Comparison of ENCODE assay signal across 9 cellular contexts in genomic region chr6:158854214-158855101, GRCh38. TPM values are rescaled to one million over a fixed set of nuclear protein-coding genes. Genes with fewer than 3 reads are reported as not detected.
A peak's percentile ranks its signal among the peaks of the same experiment; 100 is the strongest.
DNase-seq lines count a peak whose midpoint lies in the region; TF ChIP-seq lines count a peak whose summit lies in the region.
"Had no signal": no experiment of that assay in that cellular context is flagged by ENCODE, and none has a peak within 500 bp of the region (broad histone marks: within the 10 kb centered on the region; RNA-seq: fewer than 3 reads in every experiment).

No MANE protein-coding gene starts in this region.

- no peak overlapping the region for H3K4me3 Mint-ChIP-seq in activated T-helper 2 cell treated with anti-CD3 and anti-CD28 coated beads, Interferon-gamma antibody, Interleukin-2, Interleukin-4, amounts not matched to agents 10 μg/mL and 5 μg/mL and 100 μg/mL, durations not matched to agents 14 hours and 24 hours and 36 hours (ENCODE audit: low read depth)

- H3K9me3 ChIP-seq in DOHH2 (ENCODE audit: control insufficient read depth, insufficient read depth, low read length) (no peaks in the 10 kb centered on the region), Loucy (ENCODE audit: insufficient read depth, low read depth, low read length) (no peaks in the 10 kb centered on the region), mesenchymal stem cell (ENCODE audit: control insufficient read depth, low read length) (no peaks in the 10 kb centered on the region)

- no peak overlapping the region for H2BK15ac ChIP-seq in mesenchymal stem cell (ENCODE audit: low read depth, poor library complexity, severe bottlenecking)

- peak; percentile 22 for DNase-seq in activated T-helper 2 cell treated with anti-CD3 and anti-CD28 coated beads, Interferon-gamma antibody, Interleukin-2, Interleukin-4, amounts not matched to agents 10 μg/mL and 5 μg/mL and 100 μg/mL, durations not matched to agents 14 hours and 24 hours and 36 hours (ENCODE audit: low spot score)
- peak; percentile 89 for DNase-seq in mesenchymal stem cell
- no peak for DNase-seq in RKO (ENCODE audit: low spot score)
- no peak for DNase-seq in ureter (ENCODE audit: low spot score)
- no peak for DNase-seq in NCI-H1092 (lab: John Stamatoyannopoulos, UW)
- DNase-seq in G401 (ENCODE audit: low spot score): no peak
- DNase-seq: stimulated activated CD4-positive, alpha-beta T cell treated with anti-CD3 and anti-CD28 coated beads, Interleukin-12 subunit alpha, Interleukin-12 subunit beta, amount 100 ng/mL, for 4 hours had no signal

- H3K4ac ChIP-seq in mesenchymal stem cell (ENCODE audit: low read depth in 1 of 2, low read length in 2 of 2): peak overlapping the region; percentile 41 to 55

- 26% methylated on average over 7 of the region's 7 CpGs for WGBS in mesenchymal stem cell

- no peaks in the 10 kb centered on the region for H3K27me3 ChIP-seq in DOHH2 (ENCODE audit: control insufficient read depth, low read length)
- no peaks in the 10 kb centered on the region for H3K27me3 ChIP-seq in Loucy (ENCODE audit: insufficient read depth, low read length, poor library complexity, severe bottlenecking)
- no peaks in the 10 kb centered on the region for H3K27me3 ChIP-seq in mesenchymal stem cell (ENCODE audit: control insufficient read depth in 1 of 2, insufficient read depth in 1 of 2, low read length in 2 of 2)

- H2AFZ ChIP-seq in Loucy (ENCODE audit: low read length) (no peak overlapping the region), mesenchymal stem cell (ENCODE audit: low read depth, low read length) (no peak overlapping the region)

- H3K4me1 ChIP-seq in DOHH2 (ENCODE audit: control insufficient read depth, low read length) (peaks cover 89% of the 10 kb centered on the region), Loucy (ENCODE audit: insufficient read depth, low read length, poor library complexity, severe bottlenecking) (peaks cover 22% of the 10 kb centered on the region), mesenchymal stem cell (ENCODE audit: control insufficient read depth, insufficient read depth, low read depth, low read length) (peaks cover 26% of the 10 kb centered on the region)

- H3K36me3 ChIP-seq in DOHH2 (ENCODE audit: control insufficient read depth, low read length): no peaks in the 10 kb centered on the region
- H3K36me3 ChIP-seq in Loucy (ENCODE audit: insufficient read depth, low read length): no peaks in the 10 kb centered on the region
- H3K36me3 ChIP-seq in mesenchymal stem cell (ENCODE audit: control insufficient read depth in 1 of 2, insufficient read depth in 2 of 2, low read depth in 1 of 2, low read length in 2 of 2): no peaks in the 10 kb centered on the region

- H3K27ac Mint-ChIP-seq in activated T-helper 2 cell treated with anti-CD3 and anti-CD28 coated beads, Interferon-gamma antibody, Interleukin-2, Interleukin-4, amounts not matched to agents 10 μg/mL and 5 μg/mL and 100 μg/mL, durations not matched to agents 14 hours and 24 hours and 36 hours: no peak overlapping the region

- H3K4me2 ChIP-seq in DOHH2 (ENCODE audit: low read length) (peak overlapping the region; percentile 84), Loucy (ENCODE audit: low read depth, low read length, poor library complexity, severe bottlenecking) (peak overlapping the region; percentile 78), mesenchymal stem cell (ENCODE audit: low read length, poor library complexity, severe bottlenecking) (no peak overlapping the region)

- H3K27ac ChIP-seq in DOHH2 (ENCODE audit: low read depth, low read length) (peak overlapping the region; percentile 85), mesenchymal stem cell (ENCODE audit: low read length, poor library complexity, severe bottlenecking) (peak overlapping the region; percentile 74)

- no peaks in the 10 kb centered on the region for H3K9me3 Mint-ChIP-seq in activated T-helper 2 cell treated with anti-CD3 and anti-CD28 coated beads, Interferon-gamma antibody, Interleukin-2, Interleukin-4, amounts not matched to agents 10 μg/mL and 5 μg/mL and 100 μg/mL, durations not matched to agents 14 hours and 24 hours and 36 hours

- peak overlapping the region; percentile 83 for H2AK5ac ChIP-seq in mesenchymal stem cell (ENCODE audit: low read length, severe bottlenecking)

- H3K9ac ChIP-seq in Loucy (ENCODE audit: low read depth, low read length, poor library complexity, severe bottlenecking): peak overlapping the region; percentile 22
- no peak overlapping the region for H3K9ac ChIP-seq in mesenchymal stem cell (ENCODE audit: low read length)

- H3K23ac ChIP-seq in mesenchymal stem cell (ENCODE audit: low read length in 2 of 2): peak overlapping the region in 1 of 2 experiments; percentile 48

- H3K4me3 ChIP-seq in DOHH2 (ENCODE audit: low read length) (peak overlapping the region; percentile 70), Loucy (ENCODE audit: low read length, poor library complexity, severe bottlenecking) (peak overlapping the region; percentile 41), mesenchymal stem cell (ENCODE audit: insufficient read depth in 1 of 2, low read depth in 1 of 2, low read length in 2 of 2) (no peak overlapping the region)

- TF ChIP-seq CTCF in DOHH2 (IDR thresholded peaks at IDR 0.05; ENCODE audit: low read depth, low read length, poor library complexity, severe bottlenecking): no peak
- TF ChIP-seq CTCF in Loucy (conservative IDR thresholded peaks at IDR 0.05; ENCODE audit: low read length): no peak

- peaks cover 25% of the 10 kb centered on the region for H3K4me1 Mint-ChIP-seq in activated T-helper 2 cell treated with anti-CD3 and anti-CD28 coated beads, Interferon-gamma antibody, Interleukin-2, Interleukin-4, amounts not matched to agents 10 μg/mL and 5 μg/mL and 100 μg/mL, durations not matched to agents 14 hours and 24 hours and 36 hours (ENCODE audit: low read depth)

- intact Hi-C loops in activated T-helper 2 cell treated with anti-CD3 and anti-CD28 coated beads, Interferon-gamma antibody, Interleukin-2, Interleukin-4, amounts not matched to agents 10 μg/mL and 5 μg/mL and 100 μg/mL, durations not matched to agents 14 hours and 24 hours and 36 hours (cut with micrococcal nuclease): loop anchor here (1.0 to 5.0 kb wide), 4 partner anchors 164 to 582 kb away; partner anchors contain the start of gene TAGAP

- peak overlapping the region; percentile 41 for H4K8ac ChIP-seq in mesenchymal stem cell (ENCODE audit: low read length)

- H3K14ac ChIP-seq in mesenchymal stem cell (ENCODE audit: low read length in 2 of 2): peak overlapping the region in 1 of 2 experiments; percentile 74

- peak overlapping the region; percentile 77 for H2BK120ac ChIP-seq in mesenchymal stem cell (ENCODE audit: low read depth, low read length)

- peak overlapping the region; percentile 66 for H2BK5ac ChIP-seq in mesenchymal stem cell (ENCODE audit: low read depth, low read length, poor library complexity, severe bottlenecking)

- peak overlapping the region; percentile 90 for H4K91ac ChIP-seq in mesenchymal stem cell (ENCODE audit: low read length)

- no peaks in the 10 kb centered on the region for H3K27me3 Mint-ChIP-seq in activated T-helper 2 cell treated with anti-CD3 and anti-CD28 coated beads, Interferon-gamma antibody, Interleukin-2, Interleukin-4, amounts not matched to agents 10 μg/mL and 5 μg/mL and 100 μg/mL, durations not matched to agents 14 hours and 24 hours and 36 hours (ENCODE audit: low read depth)

- no peaks in the 10 kb centered on the region for H3K9me2 ChIP-seq in DOHH2 (replicated peaks; ENCODE audit: control insufficient read depth, low read length)
- H3K9me2 ChIP-seq in Loucy (replicated peaks; ENCODE audit: low read depth, low read length): no peaks in the 10 kb centered on the region

- H3K79me2 ChIP-seq in DOHH2 (ENCODE audit: control insufficient read depth, low read length) (peaks cover 12% of the 10 kb centered on the region), Loucy (ENCODE audit: insufficient read depth, low read length) (no peaks in the 10 kb centered on the region)

- peak overlapping the region; percentile 76 to 98 for H2BK12ac ChIP-seq in mesenchymal stem cell (ENCODE audit: low read length in 2 of 2)

- H3K36me3 Mint-ChIP-seq in activated T-helper 2 cell treated with anti-CD3 and anti-CD28 coated beads, Interferon-gamma antibody, Interleukin-2, Interleukin-4, amounts not matched to agents 10 μg/mL and 5 μg/mL and 100 μg/mL, durations not matched to agents 14 hours and 24 hours and 36 hours (ENCODE audit: low read depth): no peaks in the 10 kb centered on the region

- peak overlapping the region; percentile 90 for H3K18ac ChIP-seq in mesenchymal stem cell (ENCODE audit: low read depth in 1 of 2, low read length in 2 of 2)

- no peaks in the 10 kb centered on the region for H3K79me1 ChIP-seq in mesenchymal stem cell (replicated peaks; ENCODE audit: low read length, poor library complexity, severe bottlenecking)

- no peaks in the 10 kb centered on the region for H4K20me1 ChIP-seq in DOHH2 (ENCODE audit: control insufficient read depth, insufficient read depth, low read depth, low read length)
- no peaks in the 10 kb centered on the region for H4K20me1 ChIP-seq in Loucy (ENCODE audit: insufficient read depth, low read length, poor library complexity, severe bottlenecking)

- H3F3A ChIP-seq in DOHH2 (ENCODE audit: control insufficient read depth, insufficient read depth) (peaks cover 4% of the 10 kb centered on the region), Loucy (ENCODE audit: low read depth) (no peaks in the 10 kb centered on the region)

- in situ Hi-C loops in G401 (cut with HindIII; ENCODE audit: low sequenced_read_pairs): no loop called here

RNA-seq across cellular contexts. Expression of gene EZR, which starts 35.3 kb away (rescaled TPM):
- 204 and 206 TPM in 2 replicates for total RNA-seq in activated T-helper 2 cell treated with anti-CD3 and anti-CD28 coated beads, Interferon-gamma antibody, Interleukin-2, Interleukin-4, amounts not matched to agents 10 μg/mL and 5 μg/mL and 100 μg/mL, durations not matched to agents 14 hours and 24 hours and 36 hours
- polyA plus RNA-seq in mesenchymal stem cell (2013, experiment 1 of 2): 45.8 TPM
- polyA plus RNA-seq in mesenchymal stem cell (2013, experiment 2 of 2): 44.2 TPM
- total RNA-seq in ureter: 314 TPM
- 206 and 261 TPM in 2 replicates for total RNA-seq in G401 (2014; rRNA removed; shearing (Covaris generic))

Comparison
In these comparisons a context has a peak if more than half of its experiments do, and no peak if none do; other contexts are left out.
1. H3K4me3 ChIP-seq: peak in DOHH2 (single experiment) and Loucy (single experiment); none in mesenchymal stem cell (0 of 2).
2. DNase-seq: peak in activated T-helper 2 cell treated with anti-CD3 and anti-CD28 coated beads, Interferon-gamma antibody, Interleukin-2, Interleukin-4, amounts not matched to agents 10 μg/mL and 5 μg/mL and 100 μg/mL, durations not matched to agents 14 hours and 24 hours and 36 hours (single experiment) and mesenchymal stem cell (single experiment); none in RKO (single experiment), ureter (single experiment), NCI-H1092 (single experiment) and G401 (single experiment).